In the genomic region with DNA sequence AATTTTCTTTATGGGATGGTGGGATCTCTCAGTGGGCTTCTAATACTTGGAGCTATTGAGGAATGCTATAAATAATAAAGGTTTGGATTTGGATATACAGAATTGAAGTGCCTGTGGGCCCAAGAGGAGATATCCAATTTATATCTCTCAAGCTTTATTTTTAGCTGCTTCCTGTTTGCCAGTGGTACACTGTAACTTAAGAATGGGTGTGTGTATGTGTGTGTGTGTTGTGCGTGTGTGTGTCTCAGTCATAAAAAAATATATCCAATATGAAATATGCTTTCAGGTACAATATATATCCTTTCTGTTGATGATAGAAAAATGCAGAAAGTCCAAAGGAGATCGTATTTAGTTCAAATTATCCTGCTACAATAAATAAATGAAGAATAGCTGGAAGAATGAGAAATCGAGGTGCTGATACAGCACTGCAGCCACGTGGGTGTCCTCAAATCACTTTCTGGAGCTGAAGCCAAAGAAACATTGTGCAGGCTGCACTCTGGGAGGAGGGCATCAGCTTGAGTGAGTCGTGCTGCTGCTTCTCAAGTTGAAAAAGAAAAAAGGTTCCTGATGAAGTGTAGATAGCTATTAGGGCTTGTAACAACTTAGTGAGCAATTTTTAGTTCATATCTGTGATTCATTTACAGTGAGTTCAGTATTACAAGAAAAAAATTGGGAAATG, we compare ENCODE assay signal across 9 cellular contexts. TPM values are rescaled to one million over a fixed set of nuclear protein-coding genes. Genes with fewer than 3 reads are reported as not detected.
DNase-seq lines count a peak whose midpoint lies in the region; ATAC-seq and TF ChIP-seq lines count a peak whose summit lies in the region.
"Had no signal": no experiment of that assay in that cellular context is flagged by ENCODE, and none has a peak within 500 bp of the region (broad histone marks: within the 10 kb centered on the region; RNA-seq: fewer than 3 reads in every experiment).

No MANE protein-coding gene starts in this region.

- peak overlapping the region; percentile 1 for H3K27ac ChIP-seq in parathyroid adenoma

- no peak overlapping the region for H3K9ac ChIP-seq in parathyroid adenoma

- no peak for ATAC-seq in GM19328 (IDR thresholded peaks at IDR 0.05; ENCODE audit: unreplicated experiment)

- peaks cover 19% of the 10 kb centered on the region for H3K4me1 ChIP-seq in parathyroid adenoma

- no peaks in the 10 kb centered on the region for H3K36me3 ChIP-seq in parathyroid adenoma (ENCODE audit: control insufficient read depth, insufficient read depth, low read length)

- peaks cover 8% of the 10 kb centered on the region for H3K79me2 ChIP-seq in parathyroid adenoma

- no peaks in the 10 kb centered on the region for H3K9me3 ChIP-seq in parathyroid adenoma (ENCODE audit: control insufficient read depth, low read length)

- no peak overlapping the region for H2AFZ ChIP-seq in parathyroid adenoma

- no peak for TF ChIP-seq CTCF in fibroblast of villous mesenchyme (IDR thresholded peaks at IDR 0.05; ENCODE audit: insufficient read depth, low read depth, low read length)
- no peak for TF ChIP-seq CTCF in parathyroid adenoma (IDR thresholded peaks at IDR 0.05)

- no peak overlapping the region for H3K4me3 ChIP-seq in fibroblast of villous mesenchyme (ENCODE audit: low read depth, low read length)
- H3K4me3 ChIP-seq in parathyroid adenoma (ENCODE audit: low read depth, low read length): no peak overlapping the region

- DNase-seq in EL: peak; percentile 47
- peak; percentile 61 for DNase-seq in RPMI7951 (ENCODE audit: low read depth)
- DNase-seq in fibroblast of villous mesenchyme (ENCODE audit: low read depth): peak; percentile 49
- no peak for DNase-seq in amniotic stem cell (lab: John Stamatoyannopoulos, UW)
- DNase-seq in DMS114 treated with DMSO at 0.1 percent for 48 hours (lab: John Stamatoyannopoulos, UW; ENCODE audit: unreplicated experiment): no peak
- no peak for DNase-seq in germinal center (ENCODE audit: low spot score)

- H3K4me2 ChIP-seq in parathyroid adenoma (ENCODE audit: low read length): peak overlapping the region; percentile 31

- no peaks in the 10 kb centered on the region for H3K27me3 ChIP-seq in parathyroid adenoma (ENCODE audit: control insufficient read depth, insufficient read depth, low read length)

RNA-seq across cellular contexts. Expression of a gene that starts 40.3 kb away (rescaled TPM):
- 64.9 and 69.7 TPM in 2 replicates for total RNA-seq in RPMI7951 (2014; rRNA removed; shearing (Covaris generic))
- total RNA-seq in fibroblast of villous mesenchyme: 93.3 and 111 TPM in 2 replicates

RNA-seq across cellular contexts. Expression of a gene that starts 50.1 kb away (rescaled TPM):
- total RNA-seq in RPMI7951 (2014; rRNA removed; shearing (Covaris generic)): 9.6 and 19.8 TPM in 2 replicates
- total RNA-seq in fibroblast of villous mesenchyme: 0.32 TPM in 1 of 2 replicates, not detected in the other
- total RNA-seq: G401 had no signal

Comparison
In these comparisons a context has a peak if more than half of its experiments do, and no peak if none do; other contexts are left out.
1. DNase-seq: peak in EL (single experiment), RPMI7951 (single experiment) and fibroblast of villous mesenchyme (single experiment); none in amniotic stem cell (single experiment), DMS114 treated with DMSO at 0.1 percent for 48 hours (single experiment) and germinal center (single experiment).